Comparison of ENCODE assay signal across 8 cellular contexts in the genomic region with DNA sequence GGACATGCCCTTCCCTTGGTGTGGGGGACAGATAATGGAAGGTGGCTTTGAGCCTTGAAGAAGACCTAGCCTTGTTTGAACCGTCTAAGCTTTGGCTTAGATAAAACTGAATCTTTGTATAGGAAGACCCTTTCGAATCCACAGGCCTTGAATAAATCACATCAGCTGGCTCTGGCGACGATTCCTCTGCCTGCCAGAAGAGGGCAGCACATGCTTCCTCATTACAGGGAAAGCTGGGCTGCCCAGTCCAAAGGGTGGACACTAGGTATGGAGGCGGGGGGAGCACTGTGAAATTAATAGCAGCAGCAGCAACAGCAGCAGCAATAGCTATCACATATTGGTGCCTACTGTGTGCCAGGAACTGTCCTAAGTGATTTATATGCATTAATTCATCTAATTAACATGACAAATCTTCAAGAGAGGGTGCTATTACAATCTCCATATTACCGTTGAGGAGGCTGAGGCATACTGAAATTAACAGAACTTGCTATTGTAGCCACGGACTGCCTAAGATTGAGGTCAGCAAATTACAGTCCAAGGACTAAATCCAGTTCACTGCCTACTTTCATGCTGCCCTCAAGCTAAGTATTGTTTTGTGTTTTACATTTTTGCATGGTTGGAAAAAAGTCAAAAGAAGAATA.
DNase-seq lines count a peak whose midpoint lies in the region; ATAC-seq and TF ChIP-seq lines count a peak whose summit lies in the region.

No MANE protein-coding gene starts in this region.

- ATAC-seq in activated B cell treated with CpG ODN at 0.5 μM for 24 hours (ENCODE audit: low read depth) (peak; percentile 45), HG03095 (IDR thresholded peaks at IDR 0.05; ENCODE audit: unreplicated experiment) (no peak)

- CTCF ChIA-PET in activated B cell treated with CpG ODN at 0.5 μM for 24 hours (lab: Charles Lee) = interaction anchor here (0.6 to 2.3 kb wide), 16 partner anchors 8 to 1455 kb away, joined by 3 to 27 read pairs (median 3); no protein-coding TSS in a partner anchor

- peak; percentile 99 for TF ChIP-seq CTCF in activated B cell treated with CpG ODN at 0.5 μM for 24 hours (IDR thresholded peaks at IDR 0.05)
- peak; percentile 96 for TF ChIP-seq CTCF in cardiac fibroblast (IDR thresholded peaks at IDR 0.05; ENCODE audit: low read depth, low read length)

- peaks cover 2% of the 10 kb centered on the region for H3K27me3 Mint-ChIP-seq in activated B cell treated with CpG ODN at 0.5 μM for 24 hours

- DNase-seq in NCI-H2107 treated with DMSO at 0.1 percent for 48 hours (lab: John Stamatoyannopoulos, UW; ENCODE audit: unreplicated experiment) (peak; percentile 28), NCI-H2107 (lab: John Stamatoyannopoulos, UW) (no peak), NCI-H2081 treated with DMSO at 0.1 percent for 48 hours (lab: John Stamatoyannopoulos, UW) (peak; percentile 18), activated B cell treated with CpG ODN at 0.5 μM for 24 hours (peak; percentile 25), cardiac fibroblast (ENCODE audit: low read depth in 2 of 2) (peak; percentile 74 to 75), kidney tubule cell (ENCODE audit: low spot score) (peak; percentile 64)
- peak; percentile 53 for DNase-seq in stimulated activated CD4-positive, alpha-beta T cell treated with anti-CD3 and anti-CD28 coated beads, Interleukin-1b, Interleukin-23, amount 100 ng/mL, for 48 hours

- no peak overlapping the region for H3K4me3 ChIP-seq in cardiac fibroblast (replicated peaks in 1 of 2; ENCODE audit: low read depth in 2 of 2, low read length in 2 of 2)

- intact Hi-C loops in activated B cell treated with CpG ODN at 0.5 μM for 24 hours (cut with micrococcal nuclease) = loop anchor here (1.0 kb wide), 4 partner anchors 160 to 696 kb away; no protein-coding TSS in a partner anchor

- H3K9me3 Mint-ChIP-seq in activated B cell treated with CpG ODN at 0.5 μM for 24 hours = no peaks in the 10 kb centered on the region

- no peaks in the 10 kb centered on the region for H3K36me3 Mint-ChIP-seq in activated B cell treated with CpG ODN at 0.5 μM for 24 hours (ENCODE audit: low read depth)

- H3K4me3 Mint-ChIP-seq in activated B cell treated with CpG ODN at 0.5 μM for 24 hours = no peak overlapping the region

- H3K4me1 Mint-ChIP-seq in activated B cell treated with CpG ODN at 0.5 μM for 24 hours = no peaks in the 10 kb centered on the region

- H3K27ac Mint-ChIP-seq in activated B cell treated with CpG ODN at 0.5 μM for 24 hours = no peak overlapping the region

- POLR2A ChIA-PET in activated B cell treated with CpG ODN at 0.5 μM for 24 hours (lab: Charles Lee) = interaction anchor here (1.3 kb wide), 1 partner anchor 446 kb away, joined by 3 read pairs; no protein-coding TSS in a partner anchor
